Comparison of ENCODE assay signal across 9 cellular contexts in genomic region chr18:43277164-43277600, GRCh38. TPM values are rescaled to one million over a fixed set of nuclear protein-coding genes. Genes with fewer than 3 reads are reported as not detected.
DNase-seq lines count a peak whose midpoint lies in the region; ATAC-seq and TF ChIP-seq lines count a peak whose summit lies in the region.
"Had no signal": no experiment of that assay in that cellular context is flagged by ENCODE, and none has a peak within 500 bp of the region (broad histone marks: within the 10 kb centered on the region; RNA-seq: fewer than 3 reads in every experiment).

SYT4 (minus strand) TSS chr18:43277490; CDS start chr18:43277281, 209 bp downstream.

- 2% methylated on average over 20 of the region's 20 CpGs for WGBS in right cardiac atrium

- H3K4me3 ChIP-seq in cardiac muscle cell (no peak within 1 kb of the TSS), right atrium auricular region (no peak within 1 kb of the TSS), right cardiac atrium (ENCODE audit: low read length) (no peak within 1 kb of the TSS)

- no peak within 1 kb of the TSS for H3K27ac Mint-ChIP-seq in activated naive CD4-positive, alpha-beta T cell treated with anti-CD3 and anti-CD28 coated beads, Interleukin-2, amount 10 ng/mL, durations not matched to agents 7 days and 5 days
- H3K27ac Mint-ChIP-seq: CD4-positive, CD25-positive, alpha-beta regulatory T cell had no signal

- ATAC-seq in SK-N-SH treated with all-trans-retinoic acid at 6 μM for 48 hours (peak; percentile 96), right cardiac atrium (peak in 1 of 2 donors; percentile 67), HG03196 (IDR thresholded peaks at IDR 0.05; ENCODE audit: unreplicated experiment) (no peak)

- H3K4me1 Mint-ChIP-seq in activated naive CD4-positive, alpha-beta T cell treated with anti-CD3 and anti-CD28 coated beads, Interleukin-2, amount 10 ng/mL, durations not matched to agents 7 days and 5 days = no peaks in the 10 kb centered on the region

- H3K9me3 ChIP-seq in cardiac muscle cell (ENCODE audit: low read depth) = no peaks in the 10 kb centered on the region
- H3K9me3 ChIP-seq in right atrium auricular region = no peaks in the 10 kb centered on the region
- no peaks in the 10 kb centered on the region for H3K9me3 ChIP-seq in right cardiac atrium (ENCODE audit: control insufficient read depth, low read length)

- no peaks in the 10 kb centered on the region for H3K4me1 ChIP-seq in cardiac muscle cell (ENCODE audit: low read depth)
- no peaks in the 10 kb centered on the region for H3K4me1 ChIP-seq in right atrium auricular region
- H3K4me1 ChIP-seq in right cardiac atrium (ENCODE audit: control insufficient read depth, insufficient read depth, low read length) = no peaks in the 10 kb centered on the region

- intact Hi-C loops in right cardiac atrium (cut with DNase I) = loop anchor here (5.0 to 10.0 kb wide), 4 partner anchors 682 to 1162 kb away; no protein-coding TSS in a partner anchor

- H3K36me3 ChIP-seq in cardiac muscle cell (no peaks in the 10 kb centered on the region), right atrium auricular region (no peaks in the 10 kb centered on the region)

- H3K27ac ChIP-seq in cardiac muscle cell = no peak within 1 kb of the TSS
- no peak within 1 kb of the TSS for H3K27ac ChIP-seq in right atrium auricular region
- no peak within 1 kb of the TSS for H3K27ac ChIP-seq in right cardiac atrium (ENCODE audit: low read length)

- H3K36me3 Mint-ChIP-seq in activated naive CD4-positive, alpha-beta T cell treated with anti-CD3 and anti-CD28 coated beads, Interleukin-2, amount 10 ng/mL, durations not matched to agents 7 days and 5 days = no peaks in the 10 kb centered on the region
- H3K36me3 Mint-ChIP-seq: CD4-positive, CD25-positive, alpha-beta regulatory T cell had no signal

- CTCF ChIA-PET in activated naive CD4-positive, alpha-beta T cell treated with anti-CD3 and anti-CD28 coated beads, Interleukin-2, amount 10 ng/mL, durations not matched to agents 7 days and 5 days (lab: Charles Lee) = no interaction called here

- H3K9me3 Mint-ChIP-seq in activated naive CD4-positive, alpha-beta T cell treated with anti-CD3 and anti-CD28 coated beads, Interleukin-2, amount 10 ng/mL, durations not matched to agents 7 days and 5 days = no peaks in the 10 kb centered on the region

- H3K4me3 Mint-ChIP-seq in activated naive CD4-positive, alpha-beta T cell treated with anti-CD3 and anti-CD28 coated beads, Interleukin-2, amount 10 ng/mL, durations not matched to agents 7 days and 5 days = no peak within 1 kb of the TSS

- H3K27me3 Mint-ChIP-seq in activated naive CD4-positive, alpha-beta T cell treated with anti-CD3 and anti-CD28 coated beads, Interleukin-2, amount 10 ng/mL, durations not matched to agents 7 days and 5 days = peaks cover 5% of the 10 kb centered on the region

- TF ChIP-seq CTCF in cardiac muscle cell (IDR thresholded peaks at IDR 0.05; ENCODE audit: low read depth, low read length) (no peak), right atrium auricular region (IDR thresholded peaks at IDR 0.05) (no peak)

- H3K27me3 ChIP-seq in cardiac muscle cell (no peaks in the 10 kb centered on the region), right atrium auricular region (no peaks in the 10 kb centered on the region), right cardiac atrium (ENCODE audit: control insufficient read depth, insufficient read depth) (no peaks in the 10 kb centered on the region)

- DNase-seq in cardiac muscle cell (ENCODE audit: low read depth in 1 of 2, low spot score in 1 of 2) (peak; percentile 79 to 87), right atrium auricular region (ENCODE audit: low spot score) (no peak), right cardiac atrium (peak; percentile 28 to 63 (median 60)), renal cortical epithelial cell (ENCODE audit: low read depth) (peak; percentile 74)
- DNase-seq in effector CD4-positive, alpha-beta T cell = no peak
- DNase-seq in activated naive CD4-positive, alpha-beta T cell treated with anti-CD3 and anti-CD28 coated beads, Interleukin-2, amount 10 ng/mL, durations not matched to agents 7 days and 5 days = no peak
- DNase-seq: CD4-positive, CD25-positive, alpha-beta regulatory T cell had no signal

TF ChIP-seq in SK-N-SH treated with all-trans-retinoic acid at 6 μM for 48 hours, 23 proteins besides CTCF, POLR2A, EP300 and RAD21:
- no peak for TF ChIP-seq ZNF70 (CRISPR knock-in tag; IDR thresholded peaks at IDR 0.05)
- TF ChIP-seq GLIS3 (CRISPR knock-in tag; IDR thresholded peaks at IDR 0.05) = no peak
- TF ChIP-seq CSDC2 (CRISPR knock-in tag; IDR thresholded peaks at IDR 0.05) = peak; percentile 90; the same call in 1 of the 2 replicates
- no peak for TF ChIP-seq BACH2 (CRISPR knock-in tag; IDR thresholded peaks at IDR 0.05; ENCODE audit: borderline replicate concordance)
- TF ChIP-seq ZC3H10 (CRISPR knock-in tag; IDR thresholded peaks at IDR 0.05) = no peak
- 0 out of 2 replicates have a peak, but pooled peaks have one; percentile 14 for TF ChIP-seq ZNF8 (CRISPR knock-in tag; IDR thresholded peaks at IDR 0.05)
- no peak for TF ChIP-seq TCF4 (CRISPR knock-in tag; IDR thresholded peaks at IDR 0.05; ENCODE audit: borderline replicate concordance)
- TF ChIP-seq ZFP3 (CRISPR knock-in tag; IDR thresholded peaks at IDR 0.05) = peak; percentile 40
- no peak for TF ChIP-seq POU6F1 (CRISPR knock-in tag; IDR thresholded peaks at IDR 0.05; ENCODE audit: borderline replicate concordance, low read depth)
- no peak for TF ChIP-seq PPARA (CRISPR knock-in tag; IDR thresholded peaks at IDR 0.05; ENCODE audit: borderline replicate concordance)
- no peak for TF ChIP-seq ISL1 (CRISPR knock-in tag; IDR thresholded peaks at IDR 0.05)
- TF ChIP-seq RARB (CRISPR knock-in tag; IDR thresholded peaks at IDR 0.05) = no peak
- peak; percentile 37; the same call in 1 of the 2 replicates for TF ChIP-seq TSHZ2 (CRISPR knock-in tag; IDR thresholded peaks at IDR 0.05)
- no peak for TF ChIP-seq TOX (CRISPR knock-in tag; IDR thresholded peaks at IDR 0.05; ENCODE audit: borderline replicate concordance)

RNA-seq across cellular contexts. Expression of gene SYT4, which starts in this region (rescaled TPM):
- total RNA-seq in cardiac muscle cell (0.07 TPM in 1 of 2 replicates, not detected in the other), right atrium auricular region (10 to 100 TPM in 1 of 2 donors, 1 to 10 TPM in 1; 7.1 to 14.5 TPM), right cardiac atrium (1 to 10 TPM in 2 of 4 donors, under 1 TPM in 1, not detected in 1; 0.47 to 1.6 (median 1.0) TPM), renal cortical epithelial cell (not detected in 2 replicates)
- polyA plus RNA-seq in cardiac muscle cell (0.17 TPM in 1 of 2 replicates, not detected in the other), right cardiac atrium (0.09 TPM)

Comparison
In these comparisons a context has a peak if more than half of its experiments do, and no peak if none do; other contexts are left out.
1. DNase-seq: peak in right cardiac atrium (3 of 3); none in right atrium auricular region (single experiment), effector CD4-positive, alpha-beta T cell (single experiment) and activated naive CD4-positive, alpha-beta T cell treated with anti-CD3 and anti-CD28 coated beads, Interleukin-2, amount 10 ng/mL, durations not matched to agents 7 days and 5 days (single experiment).
2. Peak in DNase-seq in cardiac muscle cell; RNA of the gene not detected or under 1 TPM.
3. Peak in DNase-seq in renal cortical epithelial cell; RNA of the gene not detected or under 1 TPM.